Comparison of ENCODE assay signal across 26 cellular contexts in genomic region chr19:28170066-28170465, GRCh38.
DNase-seq lines count a peak whose midpoint lies in the region; ATAC-seq and TF ChIP-seq lines count a peak whose summit lies in the region.
"Had no signal": no experiment of that assay in that cellular context is flagged by ENCODE, and none has a peak within 500 bp of the region (broad histone marks: within the 10 kb centered on the region; RNA-seq: fewer than 3 reads in every experiment).

No MANE protein-coding gene starts in this region.

- H3K4me1 ChIP-seq in iPS DF 6.9 (ENCODE audit: control insufficient read depth, insufficient read depth, low read length) (peaks cover 7% of the 10 kb centered on the region), body of pancreas (no peaks in the 10 kb centered on the region)
- H3K4me1 ChIP-seq: BLaER1 treated with 17β-estradiol and CSF1 and Interleukin-3, amounts not matched to agents 10 nM and 100 nM; foreskin keratinocyte; pancreas had no signal

- H3K36me3 ChIP-seq in iPS DF 6.9 (ENCODE audit: control insufficient read depth, insufficient read depth, low read length) (0 out of 2 replicates have a peak, but pooled peaks cover 2% of the 10 kb centered on the region), body of pancreas (replicated peaks in 1 of 2; ENCODE audit: insufficient read depth in 1 of 2, low read depth in 2 of 2) (no peaks in the 10 kb centered on the region)
- H3K36me3 ChIP-seq: BLaER1 treated with 17β-estradiol and CSF1 and Interleukin-3, amounts not matched to agents 10 nM and 100 nM; pancreas had no signal

- H3K9me3 ChIP-seq in iPS DF 6.9 (ENCODE audit: control insufficient read depth, insufficient read depth, low read length) (no peaks in the 10 kb centered on the region), body of pancreas (no peaks in the 10 kb centered on the region)
- H3K9me3 ChIP-seq: pancreas had no signal

- TF ChIP-seq CTCF in 22Rv1 (IDR thresholded peaks at IDR 0.05) (no peak), body of pancreas (IDR thresholded peaks at IDR 0.05) (no peak)

- ATAC-seq in HG03571 (IDR thresholded peaks at IDR 0.05; ENCODE audit: unreplicated experiment) (no peak), body of pancreas (no peak), HG02678 (IDR thresholded peaks at IDR 0.05; ENCODE audit: unreplicated experiment) (no peak)
- ATAC-seq: foreskin keratinocyte, HCT116, pancreas, sciatic nerve, T-helper 17 cell had no signal

- peak; percentile 86 for DNase-seq in NCI-H1105 (lab: John Stamatoyannopoulos, UW)
- peak; percentile 9 for DNase-seq in NCI-H774 (lab: John Stamatoyannopoulos, UW)
- no peak for DNase-seq in iPS DF 6.9 (ENCODE audit: low read depth, low spot score)
- DNase-seq in stimulated activated CD4-positive, alpha-beta T cell treated with anti-CD3 and anti-CD28 coated beads, Interleukin-4, amount 100 ng/mL, for 24 hours = no peak
- DNase-seq in body of pancreas = no peak
- DNase-seq: ACHN; activated CD4-positive, alpha-beta memory T cell treated with anti-CD3 and anti-CD28 coated beads for 36 hours; activated naive CD4-positive, alpha-beta T cell treated with Interleukin-2 at 50 U/mL for 16 hours; amniotic stem cell; dorsolateral prefrontal cortex; foreskin keratinocyte; hippocampal formation; kidney glomerular epithelial cell; mammary epithelial cell; naive B cell; NCI-H1694; NCI-H69; pancreas; T-helper 17 cell had no signal

- no peak for TF ChIP-seq POLR2A in body of pancreas (IDR thresholded peaks at IDR 0.05)

- intact Hi-C loops in body of pancreas (cut with DNase I) = no loop called here

- no CpG with 5 or more reads among the region's 3 CpGs for WGBS in iPS DF 6.9 (ENCODE audit: insufficient coverage, insufficient read length)
- WGBS in body of pancreas, 2 donors = 58 to 83% methylated on average over 3 of the region's 3 CpGs

- H3K27ac ChIP-seq in 22Rv1 (peak overlapping the region; percentile 52), iPS DF 6.9 (ENCODE audit: low read length) (peak overlapping the region; percentile 49), body of pancreas (no peak overlapping the region)
- H3K27ac ChIP-seq: BLaER1 treated with 17β-estradiol and CSF1 and Interleukin-3, amounts not matched to agents 10 nM and 100 nM; dorsolateral prefrontal cortex; epithelial cell of prostate; foreskin keratinocyte; pancreas had no signal

- H3K4me3 ChIP-seq in iPS DF 6.9 (ENCODE audit: low read length) (no peak overlapping the region), body of pancreas (no peak overlapping the region)
- H3K4me3 ChIP-seq: BLaER1 treated with 17β-estradiol and CSF1 and Interleukin-3, amounts not matched to agents 10 nM and 100 nM; dorsolateral prefrontal cortex; pancreas had no signal

- no peaks in the 10 kb centered on the region for H3K27me3 ChIP-seq in iPS DF 6.9 (ENCODE audit: control insufficient read depth, insufficient read depth, low read length)
- no peaks in the 10 kb centered on the region for H3K27me3 ChIP-seq in body of pancreas
- H3K27me3 ChIP-seq: BLaER1 treated with 17β-estradiol and CSF1 and Interleukin-3, amounts not matched to agents 10 nM and 100 nM; foreskin keratinocyte; pancreas had no signal

Comparison
In these comparisons a context has a peak if more than half of its experiments do, and no peak if none do; other contexts are left out.
1. H3K27ac ChIP-seq: peak in 22Rv1 (single experiment) and iPS DF 6.9 (single experiment); none in body of pancreas (0 of 4).
2. DNase-seq: peak in NCI-H1105 (single experiment) and NCI-H774 (single experiment); none in iPS DF 6.9 (single experiment), stimulated activated CD4-positive, alpha-beta T cell treated with anti-CD3 and anti-CD28 coated beads, Interleukin-4, amount 100 ng/mL, for 24 hours (single experiment) and body of pancreas (0 of 4).